ENCODE assay signal across 21 cellular contexts in the genomic region with DNA sequence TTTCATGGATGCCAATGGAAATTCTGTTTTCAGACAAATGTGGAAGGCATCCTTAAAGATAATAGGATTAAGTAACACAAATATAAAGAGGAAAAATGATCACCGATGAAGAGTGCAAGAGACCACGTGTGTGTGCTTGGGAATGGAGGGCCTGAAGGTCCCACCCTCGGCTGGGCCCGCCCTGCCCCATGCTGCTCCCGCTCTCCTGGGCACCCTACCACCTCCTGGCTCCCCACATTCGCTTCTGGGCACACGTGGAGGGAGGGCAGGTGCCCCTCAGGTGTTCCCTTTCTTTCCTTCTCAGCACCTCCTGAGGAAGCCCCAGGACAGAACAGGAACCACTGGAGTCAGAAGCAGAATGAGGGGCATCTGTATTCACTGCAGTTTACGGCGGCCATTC.
"Had no signal": no experiment of that assay in that cellular context is flagged by ENCODE, and none has a peak within 500 bp of the region (broad histone marks: within the 10 kb centered on the region; RNA-seq: fewer than 3 reads in every experiment).

No MANE protein-coding gene starts in this region.

- H3K4me1 ChIP-seq: esophagus squamous epithelium, gastroesophageal sphincter, suprapubic skin, thyroid gland, upper lobe of right lung, vagina had no signal

- H3K4me3 Mint-ChIP-seq: effector memory CD8-positive, alpha-beta T cell; mesothelial cell of epicardium; natural killer cell; neural crest cell; stimulated activated effector memory CD8-positive, alpha-beta T cell treated with anti-CD3 and anti-CD28 coated beads, Interleukin-12 subunit alpha, Interleukin-12 subunit beta, amount 100 ng/mL, for 72 hours had no signal

- H3K9me3 ChIP-seq: esophagus squamous epithelium, ovary, suprapubic skin, thyroid gland, upper lobe of right lung, vagina had no signal

- ATAC-seq: effector memory CD8-positive, alpha-beta T cell; gastroesophageal sphincter; natural killer cell; right cardiac atrium; stimulated activated effector memory CD8-positive, alpha-beta T cell treated with anti-CD3 and anti-CD28 coated beads, Interleukin-12 subunit alpha, Interleukin-12 subunit beta, amount 100 ng/mL, for 72 hours; stimulated activated naive CD8-positive, alpha-beta T cell treated with anti-CD3 and anti-CD28 coated beads, Interleukin-15, Interleukin-2, amounts not matched to agents 100 U/mL and 50 U/mL, for 24 hours; upper lobe of right lung had no signal

- H3K4me1 Mint-ChIP-seq: mesothelial cell of epicardium; natural killer cell; stimulated activated effector memory CD8-positive, alpha-beta T cell treated with anti-CD3 and anti-CD28 coated beads, Interleukin-12 subunit alpha, Interleukin-12 subunit beta, amount 100 ng/mL, for 72 hours had no signal

- H3K27ac Mint-ChIP-seq: effector memory CD8-positive, alpha-beta T cell; mesothelial cell of epicardium; natural killer cell; progenitor cell of endocrine pancreas; stimulated activated effector memory CD8-positive, alpha-beta T cell treated with anti-CD3 and anti-CD28 coated beads, Interleukin-12 subunit alpha, Interleukin-12 subunit beta, amount 100 ng/mL, for 72 hours had no signal

- H3K36me3 ChIP-seq: esophagus squamous epithelium, gastroesophageal sphincter, ovary, suprapubic skin, thyroid gland, upper lobe of right lung, vagina had no signal

- H3K27me3 ChIP-seq: ovary, thyroid gland, vagina had no signal

- DNase-seq: effector memory CD8-positive, alpha-beta T cell; esophagus squamous epithelium; foreskin fibroblast; kidney glomerular epithelial cell; natural killer cell; nucleus accumbens; right cardiac atrium; stimulated activated CD4-positive, alpha-beta T cell treated with anti-CD3 and anti-CD28 coated beads, Interleukin-4, amount 100 ng/mL, for 1 hour; stimulated activated naive CD8-positive, alpha-beta T cell treated with anti-CD3 and anti-CD28 coated beads, Interleukin-15, Interleukin-2, amounts not matched to agents 100 U/mL and 50 U/mL, for 24 hours; thyroid gland had no signal

- H3K9me3 Mint-ChIP-seq: effector memory CD8-positive, alpha-beta T cell; mesothelial cell of epicardium; natural killer cell; neural crest cell; stimulated activated effector memory CD8-positive, alpha-beta T cell treated with anti-CD3 and anti-CD28 coated beads, Interleukin-12 subunit alpha, Interleukin-12 subunit beta, amount 100 ng/mL, for 72 hours had no signal

- H3K27ac ChIP-seq: esophagus squamous epithelium, gastroesophageal sphincter, hepatocyte, ovary, suprapubic skin, thyroid gland, upper lobe of right lung, vagina had no signal

- H3K36me3 Mint-ChIP-seq: mesothelial cell of epicardium; natural killer cell; stimulated activated effector memory CD8-positive, alpha-beta T cell treated with anti-CD3 and anti-CD28 coated beads, Interleukin-12 subunit alpha, Interleukin-12 subunit beta, amount 100 ng/mL, for 72 hours had no signal

- H3K4me3 ChIP-seq: esophagus squamous epithelium, gastroesophageal sphincter, hepatocyte, ovary, smooth muscle cell, suprapubic skin, thyroid gland, upper lobe of right lung, vagina had no signal
